1 cellular context compared by ENCODE assay signal in the genomic region with DNA sequence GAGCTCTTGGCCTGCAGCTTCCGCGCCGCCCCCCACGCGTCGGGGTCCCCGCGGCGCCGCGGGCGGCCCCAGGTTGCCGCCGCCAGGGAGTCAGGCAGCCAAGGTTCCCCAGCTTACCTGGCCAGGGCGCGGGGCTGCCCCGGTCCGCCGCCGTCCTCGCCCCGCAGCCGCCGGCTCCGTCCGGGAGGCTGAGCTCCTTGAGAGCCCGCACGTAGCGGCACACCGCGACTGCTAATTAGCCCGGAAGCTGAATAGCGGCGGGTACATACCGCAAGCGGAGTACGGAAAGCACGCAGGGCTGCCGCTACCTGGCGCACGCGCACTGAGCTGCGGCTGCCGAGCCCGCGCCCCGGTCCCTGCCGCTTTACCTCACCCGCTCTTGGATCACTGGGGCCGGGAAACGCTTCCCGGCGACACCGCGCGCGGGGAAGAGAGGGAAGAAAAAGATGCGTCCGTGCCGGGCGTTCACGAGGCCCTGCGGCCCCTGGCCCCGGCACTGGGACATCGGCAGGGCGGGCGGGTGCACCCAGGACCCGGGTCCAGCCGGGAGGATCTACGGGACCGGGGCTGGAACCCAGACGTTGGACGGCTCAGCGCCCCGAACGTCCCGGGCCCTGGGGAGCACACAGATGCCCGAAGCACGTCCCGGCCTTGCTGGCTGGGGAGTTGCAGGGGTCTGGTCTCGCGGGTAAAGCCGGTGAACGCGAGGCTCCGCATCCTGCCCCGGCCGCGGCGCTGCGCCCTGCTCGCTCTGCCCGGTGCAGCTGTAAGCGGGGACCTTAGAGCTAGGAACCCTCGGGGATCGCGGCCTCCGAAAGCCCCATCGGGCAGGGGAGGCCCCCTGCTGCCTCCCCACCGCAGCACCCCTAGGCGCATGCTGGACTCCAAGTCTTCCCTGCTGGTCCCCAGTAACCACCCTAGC.
A peak's percentile ranks its signal among the peaks of the same experiment; 100 is the strongest.
TF ChIP-seq lines count a peak whose summit lies in the region.

A gene with protein sequence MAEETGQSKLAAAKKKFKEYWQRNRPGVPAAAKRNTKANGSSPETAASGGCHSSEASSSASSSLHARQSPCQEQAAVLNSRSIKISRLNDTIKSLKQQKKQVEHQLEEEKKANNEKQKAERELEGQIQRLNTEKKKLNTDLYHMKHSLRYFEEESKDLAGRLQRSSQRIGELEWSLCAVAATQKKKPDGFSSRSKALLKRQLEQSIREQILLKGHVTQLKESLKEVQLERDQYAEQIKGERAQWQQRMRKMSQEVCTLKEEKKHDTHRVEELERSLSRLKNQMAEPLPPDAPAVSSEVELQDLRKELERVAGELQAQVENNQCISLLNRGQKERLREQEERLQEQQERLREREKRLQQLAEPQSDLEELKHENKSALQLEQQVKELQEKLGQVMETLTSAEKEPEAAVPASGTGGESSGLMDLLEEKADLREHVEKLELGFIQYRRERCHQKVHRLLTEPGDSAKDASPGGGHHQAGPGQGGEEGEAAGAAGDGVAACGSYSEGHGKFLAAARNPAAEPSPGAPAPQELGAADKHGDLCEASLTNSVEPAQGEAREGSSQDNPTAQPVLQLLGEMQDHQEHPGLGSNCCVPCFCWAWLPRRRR (minus strand): TSS at position 253 of the 922 bp plus-strand sequence. CDS start 47,739 bp downstream, outside the sequence.

TF ChIP-seq in K562, 482 proteins besides CTCF, POLR2A, EP300 and RAD21 (continued from another document and continues in another):
- TF ChIP-seq, protein P1, sequence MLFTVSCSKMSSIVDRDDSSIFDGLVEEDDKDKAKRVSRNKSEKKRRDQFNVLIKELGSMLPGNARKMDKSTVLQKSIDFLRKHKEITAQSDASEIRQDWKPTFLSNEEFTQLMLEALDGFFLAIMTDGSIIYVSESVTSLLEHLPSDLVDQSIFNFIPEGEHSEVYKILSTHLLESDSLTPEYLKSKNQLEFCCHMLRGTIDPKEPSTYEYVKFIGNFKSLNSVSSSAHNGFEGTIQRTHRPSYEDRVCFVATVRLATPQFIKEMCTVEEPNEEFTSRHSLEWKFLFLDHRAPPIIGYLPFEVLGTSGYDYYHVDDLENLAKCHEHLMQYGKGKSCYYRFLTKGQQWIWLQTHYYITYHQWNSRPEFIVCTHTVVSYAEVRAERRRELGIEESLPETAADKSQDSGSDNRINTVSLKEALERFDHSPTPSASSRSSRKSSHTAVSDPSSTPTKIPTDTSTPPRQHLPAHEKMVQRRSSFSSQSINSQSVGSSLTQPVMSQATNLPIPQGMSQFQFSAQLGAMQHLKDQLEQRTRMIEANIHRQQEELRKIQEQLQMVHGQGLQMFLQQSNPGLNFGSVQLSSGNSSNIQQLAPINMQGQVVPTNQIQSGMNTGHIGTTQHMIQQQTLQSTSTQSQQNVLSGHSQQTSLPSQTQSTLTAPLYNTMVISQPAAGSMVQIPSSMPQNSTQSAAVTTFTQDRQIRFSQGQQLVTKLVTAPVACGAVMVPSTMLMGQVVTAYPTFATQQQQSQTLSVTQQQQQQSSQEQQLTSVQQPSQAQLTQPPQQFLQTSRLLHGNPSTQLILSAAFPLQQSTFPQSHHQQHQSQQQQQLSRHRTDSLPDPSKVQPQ (CRISPR knock-in tag; IDR thresholded peaks at IDR 0.05; ENCODE audit: borderline replicate concordance), result no peak
- peak; percentile 52; the same call in 1 of the 2 replicates for TF ChIP-seq MTA3 (IDR thresholded peaks at IDR 0.05; ENCODE audit: borderline replicate concordance)
- peak; percentile 43 for TF ChIP-seq TAF1 (IDR thresholded peaks at IDR 0.05; ENCODE audit: control insufficient read depth, extremely low read depth, insufficient read depth, low read length, severe bottlenecking)
- no peak for TF ChIP-seq FUS (optimal IDR thresholded peaks at IDR 0.05; ENCODE audit: low read depth, low read length)
- no peak for TF ChIP-seq ZNF785 (CRISPR knock-in tag; IDR thresholded peaks at IDR 0.05)
- TF ChIP-seq BCL6 (CRISPR knock-in tag; IDR thresholded peaks at IDR 0.05), result no peak
- peak in 1 of 2 experiments; percentile 45; a peak in 1 of 4 replicates for TF ChIP-seq SIN3A (IDR thresholded peaks at IDR 0.05; ENCODE audit: borderline replicate concordance in 2 of 2, control insufficient read depth in 1 of 2, low read depth in 2 of 2, low read length in 2 of 2)
- peak; percentile 93; the same call in 1 of the 2 replicates for TF ChIP-seq KAT7 (CRISPR knock-in tag; IDR thresholded peaks at IDR 0.05; ENCODE audit: borderline replicate concordance)
- TF ChIP-seq ZNF253 (CRISPR knock-in tag; conservative IDR thresholded peaks at IDR 0.05), result no peak
- TF ChIP-seq, protein P2, sequence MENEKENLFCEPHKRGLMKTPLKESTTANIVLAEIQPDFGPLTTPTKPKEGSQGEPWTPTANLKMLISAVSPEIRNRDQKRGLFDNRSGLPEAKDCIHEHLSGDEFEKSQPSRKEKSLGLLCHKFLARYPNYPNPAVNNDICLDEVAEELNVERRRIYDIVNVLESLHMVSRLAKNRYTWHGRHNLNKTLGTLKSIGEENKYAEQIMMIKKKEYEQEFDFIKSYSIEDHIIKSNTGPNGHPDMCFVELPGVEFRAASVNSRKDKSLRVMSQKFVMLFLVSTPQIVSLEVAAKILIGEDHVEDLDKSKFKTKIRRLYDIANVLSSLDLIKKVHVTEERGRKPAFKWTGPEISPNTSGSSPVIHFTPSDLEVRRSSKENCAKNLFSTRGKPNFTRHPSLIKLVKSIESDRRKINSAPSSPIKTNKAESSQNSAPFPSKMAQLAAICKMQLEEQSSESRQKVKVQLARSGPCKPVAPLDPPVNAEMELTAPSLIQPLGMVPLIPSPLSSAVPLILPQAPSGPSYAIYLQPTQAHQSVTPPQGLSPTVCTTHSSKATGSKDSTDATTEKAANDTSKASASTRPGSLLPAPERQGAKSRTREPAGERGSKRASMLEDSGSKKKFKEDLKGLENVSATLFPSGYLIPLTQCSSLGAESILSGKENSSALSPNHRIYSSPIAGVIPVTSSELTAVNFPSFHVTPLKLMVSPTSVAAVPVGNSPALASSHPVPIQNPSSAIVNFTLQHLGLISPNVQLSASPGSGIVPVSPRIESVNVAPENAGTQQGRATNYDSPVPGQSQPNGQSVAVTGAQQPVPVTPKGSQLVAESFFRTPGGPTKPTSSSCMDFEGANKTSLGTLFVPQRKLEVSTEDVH (IDR thresholded peaks at IDR 0.05; ENCODE audit: low read depth, partially characterized antibody), result no peak
- no peak for TF ChIP-seq JUND (IDR thresholded peaks at IDR 0.05; ENCODE audit: borderline replicate concordance, low read depth, low read length)
- TF ChIP-seq JUND (tag; IDR thresholded peaks at IDR 0.05; ENCODE audit: borderline replicate concordance, low read depth, low read length), result 0 out of 3 replicates have a peak, but pooled peaks have one; percentile 6
- TF ChIP-seq RCOR1 (IDR thresholded peaks at IDR 0.05; ENCODE audit: borderline replicate concordance in 1 of 2, low read depth in 2 of 2, low read length in 2 of 2), result no peak
- TF ChIP-seq ELF2 (CRISPR knock-in tag; IDR thresholded peaks at IDR 0.05), result no peak
- 0 out of 2 replicates have a peak, but pooled peaks have one; percentile 36 for TF ChIP-seq NR2C2 (CRISPR knock-in tag; IDR thresholded peaks at IDR 0.05)
- TF ChIP-seq NR2C2 (tag; IDR thresholded peaks at IDR 0.05), result no peak
- TF ChIP-seq, protein P3, sequence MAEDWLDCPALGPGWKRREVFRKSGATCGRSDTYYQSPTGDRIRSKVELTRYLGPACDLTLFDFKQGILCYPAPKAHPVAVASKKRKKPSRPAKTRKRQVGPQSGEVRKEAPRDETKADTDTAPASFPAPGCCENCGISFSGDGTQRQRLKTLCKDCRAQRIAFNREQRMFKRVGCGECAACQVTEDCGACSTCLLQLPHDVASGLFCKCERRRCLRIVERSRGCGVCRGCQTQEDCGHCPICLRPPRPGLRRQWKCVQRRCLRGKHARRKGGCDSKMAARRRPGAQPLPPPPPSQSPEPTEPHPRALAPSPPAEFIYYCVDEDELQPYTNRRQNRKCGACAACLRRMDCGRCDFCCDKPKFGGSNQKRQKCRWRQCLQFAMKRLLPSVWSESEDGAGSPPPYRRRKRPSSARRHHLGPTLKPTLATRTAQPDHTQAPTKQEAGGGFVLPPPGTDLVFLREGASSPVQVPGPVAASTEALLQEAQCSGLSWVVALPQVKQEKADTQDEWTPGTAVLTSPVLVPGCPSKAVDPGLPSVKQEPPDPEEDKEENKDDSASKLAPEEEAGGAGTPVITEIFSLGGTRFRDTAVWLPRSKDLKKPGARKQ (CRISPR knock-in tag; IDR thresholded peaks at IDR 0.05), result no peak
- peak; percentile 80 for TF ChIP-seq ZFX (CRISPR knock-in tag; IDR thresholded peaks at IDR 0.05)
- TF ChIP-seq ZNF197 (CRISPR knock-in tag; IDR thresholded peaks at IDR 0.05; ENCODE audit: low read depth), result no peak
- TF ChIP-seq ATF1 (CRISPR knock-in tag; IDR thresholded peaks at IDR 0.05), result no peak
- TF ChIP-seq ATF1 (tag; IDR thresholded peaks at IDR 0.05), result no peak
- TF ChIP-seq XRCC3 (IDR thresholded peaks at IDR 0.05), result no peak
- TF ChIP-seq, protein P4, sequence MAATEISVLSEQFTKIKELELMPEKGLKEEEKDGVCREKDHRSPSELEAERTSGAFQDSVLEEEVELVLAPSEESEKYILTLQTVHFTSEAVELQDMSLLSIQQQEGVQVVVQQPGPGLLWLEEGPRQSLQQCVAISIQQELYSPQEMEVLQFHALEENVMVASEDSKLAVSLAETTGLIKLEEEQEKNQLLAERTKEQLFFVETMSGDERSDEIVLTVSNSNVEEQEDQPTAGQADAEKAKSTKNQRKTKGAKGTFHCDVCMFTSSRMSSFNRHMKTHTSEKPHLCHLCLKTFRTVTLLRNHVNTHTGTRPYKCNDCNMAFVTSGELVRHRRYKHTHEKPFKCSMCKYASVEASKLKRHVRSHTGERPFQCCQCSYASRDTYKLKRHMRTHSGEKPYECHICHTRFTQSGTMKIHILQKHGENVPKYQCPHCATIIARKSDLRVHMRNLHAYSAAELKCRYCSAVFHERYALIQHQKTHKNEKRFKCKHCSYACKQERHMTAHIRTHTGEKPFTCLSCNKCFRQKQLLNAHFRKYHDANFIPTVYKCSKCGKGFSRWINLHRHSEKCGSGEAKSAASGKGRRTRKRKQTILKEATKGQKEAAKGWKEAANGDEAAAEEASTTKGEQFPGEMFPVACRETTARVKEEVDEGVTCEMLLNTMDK (IDR thresholded peaks at IDR 0.05; ENCODE audit: borderline replicate concordance, insufficient read depth, low read depth, low read length, poor library complexity, severe bottlenecking), result no peak
- TF ChIP-seq, protein P5, sequence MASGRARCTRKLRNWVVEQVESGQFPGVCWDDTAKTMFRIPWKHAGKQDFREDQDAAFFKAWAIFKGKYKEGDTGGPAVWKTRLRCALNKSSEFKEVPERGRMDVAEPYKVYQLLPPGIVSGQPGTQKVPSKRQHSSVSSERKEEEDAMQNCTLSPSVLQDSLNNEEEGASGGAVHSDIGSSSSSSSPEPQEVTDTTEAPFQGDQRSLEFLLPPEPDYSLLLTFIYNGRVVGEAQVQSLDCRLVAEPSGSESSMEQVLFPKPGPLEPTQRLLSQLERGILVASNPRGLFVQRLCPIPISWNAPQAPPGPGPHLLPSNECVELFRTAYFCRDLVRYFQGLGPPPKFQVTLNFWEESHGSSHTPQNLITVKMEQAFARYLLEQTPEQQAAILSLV (tag; IDR thresholded peaks at IDR 0.05), result no peak
- TF ChIP-seq, protein P6, sequence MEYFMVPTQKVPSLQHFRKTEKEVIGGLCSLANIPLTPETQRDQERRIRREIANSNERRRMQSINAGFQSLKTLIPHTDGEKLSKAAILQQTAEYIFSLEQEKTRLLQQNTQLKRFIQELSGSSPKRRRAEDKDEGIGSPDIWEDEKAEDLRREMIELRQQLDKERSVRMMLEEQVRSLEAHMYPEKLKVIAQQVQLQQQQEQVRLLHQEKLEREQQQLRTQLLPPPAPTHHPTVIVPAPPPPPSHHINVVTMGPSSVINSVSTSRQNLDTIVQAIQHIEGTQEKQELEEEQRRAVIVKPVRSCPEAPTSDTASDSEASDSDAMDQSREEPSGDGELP (CRISPR knock-in tag; IDR thresholded peaks at IDR 0.05; ENCODE audit: borderline replicate concordance), result peak; percentile 46; the same call in 1 of the 2 replicates
- TF ChIP-seq, protein P7, sequence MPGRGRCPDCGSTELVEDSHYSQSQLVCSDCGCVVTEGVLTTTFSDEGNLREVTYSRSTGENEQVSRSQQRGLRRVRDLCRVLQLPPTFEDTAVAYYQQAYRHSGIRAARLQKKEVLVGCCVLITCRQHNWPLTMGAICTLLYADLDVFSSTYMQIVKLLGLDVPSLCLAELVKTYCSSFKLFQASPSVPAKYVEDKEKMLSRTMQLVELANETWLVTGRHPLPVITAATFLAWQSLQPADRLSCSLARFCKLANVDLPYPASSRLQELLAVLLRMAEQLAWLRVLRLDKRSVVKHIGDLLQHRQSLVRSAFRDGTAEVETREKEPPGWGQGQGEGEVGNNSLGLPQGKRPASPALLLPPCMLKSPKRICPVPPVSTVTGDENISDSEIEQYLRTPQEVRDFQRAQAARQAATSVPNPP (IDR thresholded peaks at IDR 0.05; ENCODE audit: borderline replicate concordance, insufficient read depth, insufficient read length), result no peak
- TF ChIP-seq, protein P8, sequence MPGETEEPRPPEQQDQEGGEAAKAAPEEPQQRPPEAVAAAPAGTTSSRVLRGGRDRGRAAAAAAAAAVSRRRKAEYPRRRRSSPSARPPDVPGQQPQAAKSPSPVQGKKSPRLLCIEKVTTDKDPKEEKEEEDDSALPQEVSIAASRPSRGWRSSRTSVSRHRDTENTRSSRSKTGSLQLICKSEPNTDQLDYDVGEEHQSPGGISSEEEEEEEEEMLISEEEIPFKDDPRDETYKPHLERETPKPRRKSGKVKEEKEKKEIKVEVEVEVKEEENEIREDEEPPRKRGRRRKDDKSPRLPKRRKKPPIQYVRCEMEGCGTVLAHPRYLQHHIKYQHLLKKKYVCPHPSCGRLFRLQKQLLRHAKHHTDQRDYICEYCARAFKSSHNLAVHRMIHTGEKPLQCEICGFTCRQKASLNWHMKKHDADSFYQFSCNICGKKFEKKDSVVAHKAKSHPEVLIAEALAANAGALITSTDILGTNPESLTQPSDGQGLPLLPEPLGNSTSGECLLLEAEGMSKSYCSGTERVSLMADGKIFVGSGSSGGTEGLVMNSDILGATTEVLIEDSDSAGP (CRISPR knock-in tag; IDR thresholded peaks at IDR 0.05), result no peak
- TF ChIP-seq, protein P9, sequence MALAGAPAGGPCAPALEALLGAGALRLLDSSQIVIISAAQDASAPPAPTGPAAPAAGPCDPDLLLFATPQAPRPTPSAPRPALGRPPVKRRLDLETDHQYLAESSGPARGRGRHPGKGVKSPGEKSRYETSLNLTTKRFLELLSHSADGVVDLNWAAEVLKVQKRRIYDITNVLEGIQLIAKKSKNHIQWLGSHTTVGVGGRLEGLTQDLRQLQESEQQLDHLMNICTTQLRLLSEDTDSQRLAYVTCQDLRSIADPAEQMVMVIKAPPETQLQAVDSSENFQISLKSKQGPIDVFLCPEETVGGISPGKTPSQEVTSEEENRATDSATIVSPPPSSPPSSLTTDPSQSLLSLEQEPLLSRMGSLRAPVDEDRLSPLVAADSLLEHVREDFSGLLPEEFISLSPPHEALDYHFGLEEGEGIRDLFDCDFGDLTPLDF (CRISPR knock-in tag; IDR thresholded peaks at IDR 0.05), result peak; percentile 73; the same call in 1 of the 2 replicates
- TF ChIP-seq, protein P10, sequence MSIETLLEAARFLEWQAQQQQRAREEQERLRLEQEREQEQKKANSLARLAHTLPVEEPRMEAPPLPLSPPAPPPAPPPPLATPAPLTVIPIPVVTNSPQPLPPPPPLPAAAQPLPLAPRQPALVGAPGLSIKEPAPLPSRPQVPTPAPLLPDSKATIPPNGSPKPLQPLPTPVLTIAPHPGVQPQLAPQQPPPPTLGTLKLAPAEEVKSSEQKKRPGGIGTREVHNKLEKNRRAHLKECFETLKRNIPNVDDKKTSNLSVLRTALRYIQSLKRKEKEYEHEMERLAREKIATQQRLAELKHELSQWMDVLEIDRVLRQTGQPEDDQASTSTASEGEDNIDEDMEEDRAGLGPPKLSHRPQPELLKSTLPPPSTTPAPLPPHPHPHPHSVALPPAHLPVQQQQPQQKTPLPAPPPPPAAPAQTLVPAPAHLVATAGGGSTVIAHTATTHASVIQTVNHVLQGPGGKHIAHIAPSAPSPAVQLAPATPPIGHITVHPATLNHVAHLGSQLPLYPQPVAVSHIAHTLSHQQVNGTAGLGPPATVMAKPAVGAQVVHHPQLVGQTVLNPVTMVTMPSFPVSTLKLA (conservative IDR thresholded peaks at IDR 0.05), result peak in 1 of 2 experiments; percentile 32; a peak in 1 of 4 replicates
- TF ChIP-seq ZNF134 (CRISPR knock-in tag; conservative IDR thresholded peaks at IDR 0.05), result no peak
